Comparison of ENCODE assay signal across 8 cellular contexts in the genomic region with DNA sequence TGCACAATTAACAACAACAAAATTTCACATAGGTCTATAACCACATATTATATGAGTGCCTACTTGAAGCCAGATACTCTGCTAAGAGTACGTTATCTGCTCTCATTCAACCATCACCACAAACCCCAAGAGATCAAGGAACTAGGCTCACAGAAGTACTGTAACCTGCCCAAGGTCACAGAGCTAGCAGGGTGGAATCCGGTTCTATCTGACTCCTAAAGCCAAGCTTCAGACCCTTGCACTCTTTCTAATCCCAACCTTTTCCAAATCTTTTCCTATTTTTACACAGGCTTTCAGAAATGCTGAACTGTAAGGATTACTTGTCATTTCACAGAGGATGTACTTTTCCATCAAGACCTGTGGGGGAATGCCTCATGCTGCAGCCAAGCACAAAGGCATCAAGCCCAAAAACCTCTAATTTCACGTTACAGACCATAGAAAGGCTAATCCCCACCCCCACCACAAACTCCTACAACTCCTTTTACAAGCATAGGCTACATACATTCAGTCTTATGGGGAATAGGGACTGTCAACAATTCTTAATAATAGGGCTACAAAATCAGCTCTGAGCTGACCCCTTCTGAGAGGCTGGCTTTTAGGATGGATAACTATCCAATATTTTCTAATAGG. TPM values are rescaled to one million over a fixed set of nuclear protein-coding genes. Genes with fewer than 3 reads are reported as not detected.
A peak's percentile ranks its signal among the peaks of the same experiment; 100 is the strongest.
DNase-seq lines count a peak whose midpoint lies in the region; ATAC-seq and TF ChIP-seq lines count a peak whose summit lies in the region.

No MANE protein-coding gene starts in this region.

- no peaks in the 10 kb centered on the region for H3K36me3 ChIP-seq in heart right ventricle
- no peaks in the 10 kb centered on the region for H3K36me3 ChIP-seq in skeletal muscle tissue (ENCODE audit: control insufficient read depth in 3 of 3, insufficient read depth in 3 of 3, low read length in 3 of 3)

- H3K4me3 Mint-ChIP-seq in T-helper 1 cell treated with Interleukin-12 subunit alpha and Interleukin-12 subunit beta and Interleukin-4 antibody, amounts not matched to agents 30 μg/mL and 1 μg/mL, for 36 hours = peak overlapping the region; percentile 97

- DNase-seq in heart right ventricle (no peak), left ventricle myocardium superior (no peak), fibroblast of pulmonary artery (ENCODE audit: low read depth) (no peak), EL (no peak), GM19240 (ENCODE audit: insufficient read length, low spot score) (no peak)

- peaks cover 7 to 60% (median 25%) of the 10 kb centered on the region in 9 donors for H3K4me1 ChIP-seq in heart right ventricle
- H3K4me1 ChIP-seq in skeletal muscle tissue (ENCODE audit: control insufficient read depth in 3 of 3, insufficient read depth in 3 of 3, low read length in 3 of 3) = peaks cover 24 to 30% (median 25%) of the 10 kb centered on the region in 3 donors

- no peaks in the 10 kb centered on the region for H3K27me3 ChIP-seq in heart right ventricle
- H3K27me3 ChIP-seq in skeletal muscle tissue (ENCODE audit: control insufficient read depth in 3 of 3, insufficient read depth in 3 of 3, low read length in 3 of 3) = no peaks in the 10 kb centered on the region

- TF ChIP-seq CTCF in heart right ventricle (IDR thresholded peaks at IDR 0.05) = no peak
- TF ChIP-seq CTCF in fibroblast of pulmonary artery (IDR thresholded peaks at IDR 0.05; ENCODE audit: low read length, missing control alignments) = no peak

- peaks cover 4% of the 10 kb centered on the region for H3K36me3 Mint-ChIP-seq in T-helper 1 cell treated with Interleukin-12 subunit alpha and Interleukin-12 subunit beta and Interleukin-4 antibody, amounts not matched to agents 30 μg/mL and 1 μg/mL, for 36 hours (ENCODE audit: low read depth)

- H3K4me3 ChIP-seq in heart right ventricle (peak overlapping the region; percentile 56 to 85 (median 75)), fibroblast of pulmonary artery (replicated peaks; ENCODE audit: low read depth, low read length) (peak overlapping the region; percentile 87), skeletal muscle tissue (ENCODE audit: low read length in 3 of 3) (peak overlapping the region; percentile 74 to 92 (median 90))

- H3K4me1 Mint-ChIP-seq in T-helper 1 cell treated with Interleukin-12 subunit alpha and Interleukin-12 subunit beta and Interleukin-4 antibody, amounts not matched to agents 30 μg/mL and 1 μg/mL, for 36 hours (ENCODE audit: low read depth) = peaks cover 47% of the 10 kb centered on the region

- intact Hi-C loops in heart right ventricle (cut with DNase I) = no loop called here
- intact Hi-C loops in left ventricle myocardium superior (cut with micrococcal nuclease) = no loop called here

- peak overlapping the region in 8 of 10 donors; percentile 83 to 94 (median 85) for H3K27ac ChIP-seq in heart right ventricle
- H3K27ac ChIP-seq in skeletal muscle tissue (ENCODE audit: low read depth, low read length) = no peak overlapping the region

- ATAC-seq in heart right ventricle = no peak
- ATAC-seq in left ventricle myocardium superior = no peak
- ATAC-seq in HG02970 (IDR thresholded peaks at IDR 0.05; ENCODE audit: low FRiP score, unreplicated experiment) = no peak

- peak overlapping the region; percentile 99 for H3K27ac Mint-ChIP-seq in T-helper 1 cell treated with Interleukin-12 subunit alpha and Interleukin-12 subunit beta and Interleukin-4 antibody, amounts not matched to agents 30 μg/mL and 1 μg/mL, for 36 hours

- peak overlapping the region; percentile 88 to 94 (median 92) for H3K9ac ChIP-seq in skeletal muscle tissue (ENCODE audit: low read depth in 1 of 3, low read length in 3 of 3)

- no peaks in the 10 kb centered on the region for H3K9me3 ChIP-seq in heart right ventricle
- H3K9me3 ChIP-seq in skeletal muscle tissue (ENCODE audit: control insufficient read depth in 3 of 3, low read length in 3 of 3) = no peaks in the 10 kb centered on the region

- H3K27me3 Mint-ChIP-seq in T-helper 1 cell treated with Interleukin-12 subunit alpha and Interleukin-12 subunit beta and Interleukin-4 antibody, amounts not matched to agents 30 μg/mL and 1 μg/mL, for 36 hours (ENCODE audit: low read depth) = no peaks in the 10 kb centered on the region

- no peaks in the 10 kb centered on the region for H3K9me3 Mint-ChIP-seq in T-helper 1 cell treated with Interleukin-12 subunit alpha and Interleukin-12 subunit beta and Interleukin-4 antibody, amounts not matched to agents 30 μg/mL and 1 μg/mL, for 36 hours

- WGBS in heart right ventricle, 2 donors = 19 to 20% methylated on average over 3 of the region's 3 CpGs

RNA-seq across cellular contexts. Expression of gene PRCP, which starts 0.9 kb away (rescaled TPM):
- total RNA-seq in heart right ventricle = 10 to 100 TPM; 28.8 to 89.8 (median 41.4) TPM
- polyA plus RNA-seq in heart right ventricle = 10 to 100 TPM; 18.0 to 42.0 TPM
- total RNA-seq in left ventricle myocardium superior = 41.1 TPM
- total RNA-seq in skeletal muscle tissue = 71.0 TPM

RNA-seq across cellular contexts. Expression of gene DDIAS, which starts 2.2 kb away (rescaled TPM):
- total RNA-seq in heart right ventricle (1 to 10 TPM in 3 of 10 donors, under 1 TPM in 7; 0.13 to 2.4 (median 0.65) TPM), left ventricle myocardium superior (0.52 TPM), skeletal muscle tissue (1.6 TPM)
- polyA plus RNA-seq in heart right ventricle = under 1 TPM; 0.37 to 0.38 TPM
